ENCODE assay signal across 8 cellular contexts in genomic region chr17:31842416-31843381, GRCh38. TPM values are rescaled to one million over a fixed set of nuclear protein-coding genes. Genes with fewer than 3 reads are reported as not detected.
DNase-seq lines count a peak whose midpoint lies in the region; ATAC-seq and TF ChIP-seq lines count a peak whose summit lies in the region.

No MANE protein-coding gene starts in this region.

- H3K4me3 Mint-ChIP-seq in activated T-cell treated with anti-CD3 and anti-CD28 coated beads, Interleukin-2, amount 50 U/mL, for 4 hours = no peak overlapping the region
- H3K4me3 Mint-ChIP-seq in naive B cell = no peak overlapping the region

- H3K27ac Mint-ChIP-seq in naive B cell = no peak overlapping the region

- peak overlapping the region; percentile 15 for H3K4me3 ChIP-seq in fibroblast of mammary gland (ENCODE audit: control insufficient read depth, low read depth, low read length)

- no peaks in the 10 kb centered on the region for H3K4me1 Mint-ChIP-seq in activated T-cell treated with anti-CD3 and anti-CD28 coated beads, Interleukin-2, amount 50 U/mL, for 4 hours (ENCODE audit: low read depth)
- H3K4me1 Mint-ChIP-seq in naive B cell = no peaks in the 10 kb centered on the region

- no peak for TF ChIP-seq EP300 in Ishikawa (IDR thresholded peaks at IDR 0.05; ENCODE audit: borderline replicate concordance)

- ATAC-seq in activated T-cell treated with anti-CD3 and anti-CD28 coated beads, Interleukin-2, amount 50 U/mL, for 4 hours = peak; percentile 87 to 92
- peak; percentile 88 to 93 for ATAC-seq in naive B cell (ENCODE audit: low read depth in 2 of 2)

- H3K27me3 Mint-ChIP-seq in activated T-cell treated with anti-CD3 and anti-CD28 coated beads, Interleukin-2, amount 50 U/mL, for 4 hours (ENCODE audit: low read depth) = peaks cover 7% of the 10 kb centered on the region
- peaks cover 5 to 12% (median 11%) of the 10 kb centered on the region in 3 donors for H3K27me3 Mint-ChIP-seq in naive B cell

- TF ChIP-seq CTCF in fibroblast of mammary gland (conservative IDR thresholded peaks at IDR 0.05; ENCODE audit: control insufficient read depth, insufficient read depth, low read depth, low read length) = peak; percentile 97

- DNase-seq in COLO668 (lab: John Stamatoyannopoulos, UW; ENCODE audit: unreplicated experiment) (peak; percentile 68), OCI-M1 (lab: John Stamatoyannopoulos, UW) (peak; percentile 69), fibroblast of mammary gland (ENCODE audit: low read depth) (peak; percentile 77), naive B cell (peak; percentile 65), cortex of kidney (lab: John Stamatoyannopoulos, UW) (no peak)
- DNase-seq in activated T-cell treated with anti-CD3 and anti-CD28 coated beads, Interleukin-2, amount 50 U/mL, for 4 hours = peak; percentile 57
- DNase-seq in stimulated activated CD8-positive, alpha-beta memory T cell treated with anti-CD3 and anti-CD28 coated beads, Interleukin-7, amount 100 ng/mL, for 4 hours (ENCODE audit: low read depth in 2 of 2) = peak; percentile 21 to 27

- no peaks in the 10 kb centered on the region for H3K9me3 Mint-ChIP-seq in activated T-cell treated with anti-CD3 and anti-CD28 coated beads, Interleukin-2, amount 50 U/mL, for 4 hours
- no peaks in the 10 kb centered on the region for H3K9me3 Mint-ChIP-seq in naive B cell

- no peaks in the 10 kb centered on the region for H3K36me3 Mint-ChIP-seq in activated T-cell treated with anti-CD3 and anti-CD28 coated beads, Interleukin-2, amount 50 U/mL, for 4 hours (ENCODE audit: insufficient read depth)
- H3K36me3 Mint-ChIP-seq in naive B cell = no peaks in the 10 kb centered on the region

- peak; percentile 98 for TF ChIP-seq RAD21 in Ishikawa (IDR thresholded peaks at IDR 0.05; ENCODE audit: low read depth)

TF ChIP-seq in Ishikawa, 13 proteins besides CTCF, POLR2A, EP300 and RAD21:
- no peak for TF ChIP-seq EGR1 (IDR thresholded peaks at IDR 0.05)
- TF ChIP-seq ZBTB7A (IDR thresholded peaks at IDR 0.05; ENCODE audit: low read depth) = no peak
- peak; percentile 44; the same call in 1 of the 2 replicates for TF ChIP-seq MAX (IDR thresholded peaks at IDR 0.05)
- TF ChIP-seq NFIC (IDR thresholded peaks at IDR 0.05) = no peak
- no peak for TF ChIP-seq USF1 (IDR thresholded peaks at IDR 0.05)
- TF ChIP-seq CREB1 (IDR thresholded peaks at IDR 0.05; ENCODE audit: low read depth) = no peak

RNA-seq across cellular contexts. Expression of gene COPRS, which starts 16.3 kb away (rescaled TPM):
- total RNA-seq in activated T-cell treated with anti-CD3 and anti-CD28 coated beads, Interleukin-2, amount 50 U/mL, for 4 hours = 10 to 100 TPM; 46.4 to 67.9 (median 58.9) TPM
- 10 to 100 TPM; 63.0 to 81.4 (median 66.9) TPM for polyA plus RNA-seq in naive B cell (ENCODE audit: low read depth in 6 of 6)

RNA-seq across cellular contexts. Expression of gene UTP6, which starts 58.8 kb away (rescaled TPM):
- total RNA-seq in activated T-cell treated with anti-CD3 and anti-CD28 coated beads, Interleukin-2, amount 50 U/mL, for 4 hours = 100 to 1,000 TPM; 174 to 194 (median 184) TPM
- 10 to 100 TPM; 36.2 to 95.7 (median 71.9) TPM for polyA plus RNA-seq in naive B cell (ENCODE audit: low read depth in 6 of 6)
